ENCODE assay signal across 8 cellular contexts in the genomic region with DNA sequence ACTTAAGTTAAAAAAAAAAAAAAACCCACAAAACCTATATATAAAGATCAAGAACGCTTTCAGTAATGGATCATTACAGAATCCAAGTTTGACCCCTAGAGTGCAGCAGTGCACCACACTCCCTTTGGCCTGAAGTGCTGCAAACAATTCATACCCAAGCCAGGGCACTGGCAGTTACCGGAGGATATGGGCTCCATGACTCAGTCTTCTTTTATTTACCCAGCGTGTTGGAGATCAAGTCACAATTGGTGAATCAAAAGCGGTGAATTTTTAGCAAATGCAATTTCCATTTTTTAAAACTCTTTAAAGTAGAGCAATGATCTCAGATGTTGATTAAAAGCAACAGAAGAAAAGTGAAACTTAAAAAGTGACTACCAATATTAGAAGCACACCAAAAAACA. TPM values are rescaled to one million over a fixed set of nuclear protein-coding genes. Genes with fewer than 3 reads are reported as not detected.
DNase-seq lines count a peak whose midpoint lies in the region; ATAC-seq, FAIRE-seq and TF ChIP-seq lines count a peak whose summit lies in the region.

No MANE protein-coding gene starts in this region.

- H3K9ac ChIP-seq in kidney (ENCODE audit: low read length in 2 of 2) = no peak overlapping the region

- no peak overlapping the region for H3K27ac ChIP-seq in kidney (ENCODE audit: low read depth in 2 of 2, low read length in 2 of 2)

- H3K4me1 ChIP-seq in kidney (ENCODE audit: control insufficient read depth in 1 of 2, insufficient read depth in 1 of 2, low read depth in 1 of 2, low read length in 2 of 2) = peaks cover 0 to 2% of the 10 kb centered on the region in 2 donors

- TF ChIP-seq CTCF in kidney (IDR thresholded peaks at IDR 0.05; ENCODE audit: borderline replicate concordance, extremely low read depth, insufficient read depth) = peak; percentile 86

- intact Hi-C loops in kidney (cut with DNase I) = no loop called here

- peaks cover 10 to 12% of the 10 kb centered on the region in 2 donors for H3K36me3 ChIP-seq in kidney (ENCODE audit: control insufficient read depth in 1 of 2, insufficient read depth in 2 of 2, low read length in 2 of 2)

- DNase-seq in DMS 273 (lab: John Stamatoyannopoulos, UW; ENCODE audit: unreplicated experiment) (peak; percentile 82), NCI-H345 treated with DMSO at 0.1 percent for 48 hours (lab: John Stamatoyannopoulos, UW; ENCODE audit: unreplicated experiment) (peak; percentile 20), kidney (no peak)
- DNase-seq in central memory CD4-positive, alpha-beta T cell = peak; percentile 73
- DNase-seq in stimulated activated CD4-positive, alpha-beta T cell treated with anti-CD3 and anti-CD28 coated beads, Interleukin-1b, Interleukin-23, amount 100 ng/mL, for 24 hours (ENCODE audit: low read depth in 4 of 4, low spot score in 1 of 4) = peak; percentile 43 to 58 (median 49)

- H3K9me3 ChIP-seq in kidney (ENCODE audit: control insufficient read depth in 1 of 2, low read length in 2 of 2) = no peaks in the 10 kb centered on the region

- ATAC-seq in HG02571 (IDR thresholded peaks at IDR 0.05; ENCODE audit: unreplicated experiment) (peak; percentile 70), HG02870 (IDR thresholded peaks at IDR 0.05; ENCODE audit: unreplicated experiment) (no peak)
- ATAC-seq in activated CD4-positive, CD25-positive, alpha-beta regulatory T cell treated with anti-CD3 and anti-CD28 coated beads, Interleukin-2, amount 50 U/mL, for 24 hours = peak; percentile 100

- FAIRE-seq in kidney (lab: Jason Lieb, UNC) = peak; percentile 93

- H3K4me3 ChIP-seq in kidney (ENCODE audit: low read length in 2 of 2) = no peak overlapping the region

RNA-seq across cellular contexts. Expression of gene ZNF652, which starts 46.5 kb away (rescaled TPM):
- 49.0 TPM for total RNA-seq in kidney
- polyA plus RNA-seq in kidney (ENCODE audit: insufficient read depth, low read depth, low replicate concordance) = 30.1 TPM
